ENCODE assay signal across 22 cellular contexts in the genomic region with DNA sequence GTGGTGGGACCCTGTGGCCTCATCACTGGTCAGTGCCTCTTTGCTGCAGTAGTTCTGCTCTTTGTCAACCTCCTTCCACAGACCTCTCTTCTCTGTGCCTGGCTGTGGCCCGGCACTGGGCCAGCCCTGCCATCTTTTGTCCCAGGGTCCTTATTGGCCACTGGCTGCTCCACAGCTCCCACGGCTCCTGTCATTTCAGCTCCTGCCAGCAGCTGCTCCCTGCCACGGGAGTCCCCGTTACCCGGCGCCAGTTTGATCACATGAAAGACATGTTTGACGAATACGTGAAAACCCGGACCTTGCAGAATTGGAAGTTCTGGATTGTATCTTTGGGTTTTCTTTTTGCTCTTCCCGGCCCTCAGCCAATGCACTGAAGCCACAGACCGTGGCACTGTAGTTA. TPM values are rescaled to one million over a fixed set of nuclear protein-coding genes. Genes with fewer than 3 reads are reported as not detected.
DNase-seq lines count a peak whose midpoint lies in the region; ATAC-seq and TF ChIP-seq lines count a peak whose summit lies in the region.
"Had no signal": no experiment of that assay in that cellular context is flagged by ENCODE, and none has a peak within 500 bp of the region (broad histone marks: within the 10 kb centered on the region; RNA-seq: fewer than 3 reads in every experiment).

No MANE protein-coding gene starts in this region.

- in situ Hi-C loops in GM23248 (cut with MboI): no loop called here

- no peak for ATAC-seq in CD4-positive, alpha-beta T cell (ENCODE audit: poor library complexity)
- ATAC-seq in stimulated activated naive B cell treated with anti-CD40 and anti-IgM and Interleukin-4, amounts not matched to agents 10 μg/mL and 1 μg/mL and 100 μg/mL, for 72 hours (replicated peaks): no peak
- no peak for ATAC-seq in GM21825 (IDR thresholded peaks at IDR 0.05; ENCODE audit: unreplicated experiment)
- ATAC-seq: PC-3, Right ventricle myocardium inferior had no signal

- no peaks in the 10 kb centered on the region for H3K4me1 ChIP-seq in GM23248 (ENCODE audit: insufficient read depth)
- H3K4me1 ChIP-seq: SJSA1 had no signal

- no peak overlapping the region for H3K27ac ChIP-seq in CD4-positive, alpha-beta T cell (ENCODE audit: low read depth, low read length)
- peak overlapping the region; percentile 65 for H3K27ac ChIP-seq in RWPE1
- no peak overlapping the region for H3K27ac ChIP-seq in GM23248
- H3K27ac ChIP-seq: BLaER1 treated with 17β-estradiol and CSF1 and Interleukin-3, amounts not matched to agents 10 nM and 100 nM; SJSA1 had no signal

- no peaks in the 10 kb centered on the region for H3K9me3 Mint-ChIP-seq in CD4-positive, alpha-beta T cell
- H3K9me3 Mint-ChIP-seq in stimulated activated naive B cell treated with anti-CD40 and anti-IgM and Interleukin-4, amounts not matched to agents 10 μg/mL and 1 μg/mL and 100 μg/mL, for 72 hours: no peaks in the 10 kb centered on the region
- H3K9me3 Mint-ChIP-seq: CD4-positive, alpha-beta memory T cell had no signal

- no peaks in the 10 kb centered on the region for H3K27me3 Mint-ChIP-seq in CD4-positive, alpha-beta T cell
- no peaks in the 10 kb centered on the region for H3K27me3 Mint-ChIP-seq in stimulated activated naive B cell treated with anti-CD40 and anti-IgM and Interleukin-4, amounts not matched to agents 10 μg/mL and 1 μg/mL and 100 μg/mL, for 72 hours
- H3K27me3 Mint-ChIP-seq: CD4-positive, alpha-beta memory T cell had no signal

- peak overlapping the region; percentile 39 for H3K27ac Mint-ChIP-seq in CD4-positive, alpha-beta T cell
- H3K27ac Mint-ChIP-seq in stimulated activated naive B cell treated with anti-CD40 and anti-IgM and Interleukin-4, amounts not matched to agents 10 μg/mL and 1 μg/mL and 100 μg/mL, for 72 hours: peak overlapping the region; percentile 1

- POLR2A ChIA-PET in CD4-positive, alpha-beta T cell (lab: Charles Lee): no interaction called here
- POLR2A ChIA-PET in RWPE1 (lab: Yijun Ruan, JAX; ENCODE audit: low non-redundant PET): interaction anchor here (0.6 kb wide), 1 partner anchor 1088 kb away, joined by 3 read pairs; no protein-coding TSS in a partner anchor

- H2AFZ ChIP-seq in GM23248: no peak overlapping the region

- no peaks in the 10 kb centered on the region for H3K9me3 ChIP-seq in CD4-positive, alpha-beta T cell (ENCODE audit: control insufficient read depth, low read length)
- H3K9me3 ChIP-seq in GM23248 (ENCODE audit: low read depth): no peaks in the 10 kb centered on the region
- H3K9me3 ChIP-seq: BLaER1 treated with 17β-estradiol and CSF1 and Interleukin-3, amounts not matched to agents 10 nM and 100 nM; SJSA1 had no signal

- H3K27me3 ChIP-seq in CD4-positive, alpha-beta T cell (ENCODE audit: control insufficient read depth, insufficient read depth, low read length): no peaks in the 10 kb centered on the region
- H3K27me3 ChIP-seq in GM23248 (replicated peaks; ENCODE audit: insufficient read depth): no peaks in the 10 kb centered on the region
- H3K27me3 ChIP-seq: BLaER1 treated with 17β-estradiol and CSF1 and Interleukin-3, amounts not matched to agents 10 nM and 100 nM; SJSA1 had no signal

- peaks cover under 1% of the 10 kb centered on the region for H3K4me1 Mint-ChIP-seq in CD4-positive, alpha-beta T cell (ENCODE audit: low read depth)
- peaks cover 0 to 1% of the 10 kb centered on the region in 2 donors for H3K4me1 Mint-ChIP-seq in stimulated activated naive B cell treated with anti-CD40 and anti-IgM and Interleukin-4, amounts not matched to agents 10 μg/mL and 1 μg/mL and 100 μg/mL, for 72 hours
- H3K4me1 Mint-ChIP-seq: CD4-positive, alpha-beta memory T cell had no signal

- peaks cover 66% of the 10 kb centered on the region for H3K36me3 Mint-ChIP-seq in CD4-positive, alpha-beta T cell (ENCODE audit: low read depth)
- H3K36me3 Mint-ChIP-seq in stimulated activated naive B cell treated with anti-CD40 and anti-IgM and Interleukin-4, amounts not matched to agents 10 μg/mL and 1 μg/mL and 100 μg/mL, for 72 hours: peaks cover 25 to 39% of the 10 kb centered on the region in 2 donors

- H3K9me2 ChIP-seq in GM23248 (ENCODE audit: insufficient read depth): no peaks in the 10 kb centered on the region

- H3K4me2 ChIP-seq in GM23248 (ENCODE audit: unreplicated experiment): no peak overlapping the region
- H3K4me2 ChIP-seq: BLaER1 treated with 17β-estradiol and CSF1 and Interleukin-3, amounts not matched to agents 10 nM and 100 nM had no signal

- no peaks in the 10 kb centered on the region for H3K36me3 ChIP-seq in GM23248 (ENCODE audit: low read depth)

- no peak for TF ChIP-seq CTCF in CD4-positive, alpha-beta T cell (IDR thresholded peaks at IDR 0.05)
- no peak for TF ChIP-seq CTCF in RWPE1 (conservative IDR thresholded peaks at IDR 0.05; ENCODE audit: low read depth)

- H3F3A ChIP-seq in GM23248 (ENCODE audit: insufficient read depth): no peaks in the 10 kb centered on the region

- no peaks in the 10 kb centered on the region for H3K79me2 ChIP-seq in GM23248 (ENCODE audit: insufficient read depth)

- CTCF ChIA-PET in CD4-positive, alpha-beta T cell (lab: Charles Lee): no interaction called here
- CTCF ChIA-PET in RWPE1 (lab: Yijun Ruan, JAX): interaction anchor here (0.5 kb wide), 1 partner anchor 124 kb away, joined by 3 read pairs; no protein-coding TSS in a partner anchor

- 88 to 92% methylated on average over 11 of the region's 11 CpGs for WGBS in GM23248 (ENCODE audit: low coverage in 1 of 2, low lambda C conversion rate in 2 of 2, missing lambda C conversion rate in 2 of 2), 2 experiments

- H3K4me3 ChIP-seq in GM23248: no peak overlapping the region
- H3K4me3 ChIP-seq: BLaER1 treated with 17β-estradiol and CSF1 and Interleukin-3, amounts not matched to agents 10 nM and 100 nM; SJSA1 had no signal

- H4K20me1 ChIP-seq in GM23248 (ENCODE audit: insufficient read depth): no peaks in the 10 kb centered on the region

- H3K4me3 Mint-ChIP-seq in CD4-positive, alpha-beta T cell: no peak overlapping the region
- no peak overlapping the region for H3K4me3 Mint-ChIP-seq in stimulated activated naive B cell treated with anti-CD40 and anti-IgM and Interleukin-4, amounts not matched to agents 10 μg/mL and 1 μg/mL and 100 μg/mL, for 72 hours
- H3K4me3 Mint-ChIP-seq: CD4-positive, alpha-beta memory T cell had no signal

- intact Hi-C loops in CD4-positive, alpha-beta T cell (cut with DNase I, micrococcal nuclease): loop anchor here in 1 of 2 experiments (5.0 kb wide), 1 partner anchor 49 kb away; no protein-coding TSS in a partner anchor
- intact Hi-C loops in head of caudate nucleus (cut with DNase I): no loop called here

- no peak overlapping the region for H3K9ac ChIP-seq in GM23248

- DNase-seq in CD4-positive, alpha-beta T cell: no peak
- DNase-seq in RWPE1 (ENCODE audit: low spot score) (no peak), head of caudate nucleus (peak in 25 of 42 donors; percentile 5 to 59 (median 34)), GM23248 (no peak), SIG-M5 treated with dmso at 0.1 percent for 504 hours (lab: John Stamatoyannopoulos, UW; ENCODE audit: unreplicated experiment) (no peak)
- DNase-seq in stimulated activated naive B cell treated with anti-CD40 and anti-IgM and Interleukin-4, amounts not matched to agents 10 μg/mL and 1 μg/mL and 100 μg/mL, for 72 hours: no peak
- DNase-seq: CD4-positive, alpha-beta memory T cell; COR-L47; Karpas-422; NCI-H1092 treated with DMSO at 0.1 percent for 48 hours; NCI-H1436; NCI-H2081 treated with DMSO at 0.1 percent for 48 hours; NCI-H2171; NCI-H226; NCI-H748 treated with DMSO at 0.1 percent for 48 hours; PC-3 had no signal

RNA-seq across cellular contexts. Expression of a gene that starts 35.4 kb away (rescaled TPM):
- total RNA-seq in CD4-positive, alpha-beta T cell: not detected
- not detected in 2 replicates for total RNA-seq in GM23248 (2014; rRNA removed; shearing (Covaris generic))
- polyA plus RNA-seq in GM23248 (2016; fragmentation: Nextera tagmentation; extraction: Ambion mirVana): not detected in 2 replicates
- total RNA-seq: CD4-positive, alpha-beta memory T cell; HT-29; PC-3; Right ventricle myocardium inferior; SJSA1 had no signal
- polyA plus RNA-seq: AG04450; CD4-positive, alpha-beta memory T cell had no signal

RNA-seq across cellular contexts. Expression of a gene that starts 44.3 kb away (rescaled TPM):
- total RNA-seq in CD4-positive, alpha-beta T cell: not detected
- 6.4 TPM in 1 of 2 replicates, not detected in the other for total RNA-seq in GM23248 (2014; rRNA removed; shearing (Covaris generic))
- 1.5 and 1.9 TPM in 2 replicates for polyA plus RNA-seq in GM23248 (2016; fragmentation: Nextera tagmentation; extraction: Ambion mirVana)
- total RNA-seq: CD4-positive, alpha-beta memory T cell; HT-29; SJSA1 had no signal
- polyA plus RNA-seq: CD4-positive, alpha-beta memory T cell had no signal

Comparison
In these comparisons a context has a peak if more than half of its experiments do, and no peak if none do; other contexts are left out.
1. DNase-seq: peak in head of caudate nucleus (25 of 42); none in CD4-positive, alpha-beta T cell (0 of 10), RWPE1 (single experiment), stimulated activated naive B cell treated with anti-CD40 and anti-IgM and Interleukin-4, amounts not matched to agents 10 μg/mL and 1 μg/mL and 100 μg/mL, for 72 hours (single experiment), GM23248 (single experiment) and SIG-M5 treated with dmso at 0.1 percent for 504 hours (single experiment).